Comparison of ENCODE assay signal across 8 cellular contexts in the genomic region with DNA sequence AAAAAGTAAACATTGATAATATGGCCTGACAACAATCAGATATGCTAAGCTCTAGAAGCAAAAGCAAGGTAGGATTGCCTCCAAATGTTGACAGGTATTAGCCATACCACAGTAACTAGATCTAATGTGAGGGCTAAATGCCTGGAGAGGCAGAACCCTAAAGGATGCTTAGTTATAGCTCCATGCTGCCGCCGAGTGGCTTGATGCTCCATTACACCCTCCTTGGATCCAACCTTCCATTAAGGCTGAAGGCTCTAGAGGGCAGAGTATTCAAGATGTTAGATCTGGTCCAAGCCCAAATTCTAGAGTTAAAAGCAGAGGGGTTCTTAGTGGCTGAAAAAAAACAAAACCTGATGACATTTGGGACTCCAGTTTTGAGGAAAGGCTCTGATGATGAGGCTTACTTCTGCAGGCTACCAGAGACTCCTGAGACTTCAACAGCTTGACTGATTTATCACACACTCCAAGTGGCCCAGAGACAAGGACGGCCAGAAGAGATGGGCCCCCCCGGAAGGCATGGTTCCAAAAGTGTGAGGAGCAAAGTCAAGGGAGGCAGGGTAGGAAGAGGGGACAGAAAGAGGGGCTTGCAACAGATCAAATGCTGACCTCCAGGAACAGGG. TPM values are rescaled to one million over a fixed set of nuclear protein-coding genes. Genes with fewer than 3 reads are reported as not detected.
DNase-seq lines count a peak whose midpoint lies in the region; ATAC-seq, FAIRE-seq and TF ChIP-seq lines count a peak whose summit lies in the region.

No MANE protein-coding gene starts in this region.

- no peaks in the 10 kb centered on the region for H3K9me3 Mint-ChIP-seq in HFFc6

- TF ChIP-seq CTCF in GM10248 (IDR thresholded peaks at IDR 0.05; ENCODE audit: control extremely low read depth, extremely low read depth, low read depth, missing control alignments) = peak; percentile 88
- peak; percentile 86 for TF ChIP-seq CTCF in HFFc6 (IDR thresholded peaks at IDR 0.05)
- TF ChIP-seq CTCF in body of pancreas (IDR thresholded peaks at IDR 0.05) = peak; percentile 60 to 90 (median 78)
- TF ChIP-seq CTCF in vagina (IDR thresholded peaks at IDR 0.05) = peak in 1 of 3 experiments; percentile 43

- H3K36me3 ChIP-seq in body of pancreas (replicated peaks in 1 of 2; ENCODE audit: insufficient read depth in 1 of 2, low read depth in 2 of 2) = no peaks in the 10 kb centered on the region
- no peaks in the 10 kb centered on the region for H3K36me3 ChIP-seq in vagina

- WGBS in body of pancreas, 2 donors = 18 to 26% methylated on average over 4 of the region's 4 CpGs

- CTCF ChIA-PET in GM10248 (lab: Yijun Ruan, JAX) = interaction anchor here (0.6 to 4.3 kb wide), 55 partner anchors 9 to 504 kb away, joined by 3 to 85 read pairs (median 4); a partner anchor contains a TSS

- peaks cover 7% of the 10 kb centered on the region for H3K4me1 Mint-ChIP-seq in HFFc6 (ENCODE audit: low read depth)

- FAIRE-seq in TTC549 (lab: Jason Lieb, UNC) = peak; percentile 47

- no peak overlapping the region for H3K27ac Mint-ChIP-seq in HFFc6

- no peaks in the 10 kb centered on the region for H3K36me3 Mint-ChIP-seq in HFFc6 (ENCODE audit: low read depth)

- intact Hi-C loops in body of pancreas (cut with DNase I) (loop anchor here (10.0 kb wide), 1 partner anchor 72 kb away; a partner anchor contains a TSS), vagina (cut with DNase I) (no loop called here)

- H3K9me3 ChIP-seq in body of pancreas (no peaks in the 10 kb centered on the region), vagina (no peaks in the 10 kb centered on the region)

- peak; percentile 90 for ATAC-seq in body of pancreas

- peaks cover 29% of the 10 kb centered on the region for H3K27me3 Mint-ChIP-seq in HFFc6 (ENCODE audit: insufficient read depth)

- POLR2A ChIA-PET in GM10248 (lab: Yijun Ruan, JAX) = interaction anchor here (0.6 kb wide), 1 partner anchor 9 kb away, joined by 3 read pairs; no protein-coding TSS in a partner anchor

- H3K4me3 ChIP-seq in body of pancreas (no peak overlapping the region), vagina (no peak overlapping the region)

- H3K4me3 Mint-ChIP-seq in HFFc6 = no peak overlapping the region

- H3K27ac ChIP-seq in body of pancreas = no peak overlapping the region
- H3K27ac ChIP-seq in vagina = no peak overlapping the region

- TF ChIP-seq POLR2A in body of pancreas (IDR thresholded peaks at IDR 0.05) = no peak
- TF ChIP-seq POLR2A in vagina (IDR thresholded peaks at IDR 0.05) = no peak

- DNase-seq in GM10248 (ENCODE audit: extremely low spot score) = peak; percentile 58
- DNase-seq in HFFc6 = peak; percentile 63
- peak; percentile 63 to 85 for DNase-seq in NCI-H1930 (lab: John Stamatoyannopoulos, UW)
- peak; percentile 71 to 88 (median 80) for DNase-seq in body of pancreas
- DNase-seq in iris pigment epithelial cell (ENCODE audit: low read depth) = peak; percentile 75
- peak; percentile 65 for DNase-seq in stimulated activated CD4-positive, alpha-beta T cell treated with anti-CD3 and anti-CD28 coated beads, Interleukin-1b, Interleukin-23, amount 100 ng/mL, for 48 hours
- no peak for DNase-seq in vagina (ENCODE audit: extremely low spot score in 2 of 2)

- H3K27me3 ChIP-seq in body of pancreas = no peaks in the 10 kb centered on the region
- H3K27me3 ChIP-seq in vagina = no peaks in the 10 kb centered on the region

- H3K4me1 ChIP-seq in body of pancreas (peaks cover 13% of the 10 kb centered on the region), vagina (no peaks in the 10 kb centered on the region)

RNA-seq across cellular contexts. Expression of a gene that starts 21.8 kb away (rescaled TPM):
- not detected for total RNA-seq in HFFc6 (2021; fragmentation: NEBNext Ultra II Directional; extraction: Animal tissue kit (Norgen Biotek cat#: 25700))
- total RNA-seq in body of pancreas (1 to 10 TPM in 1 of 2 donors, not detected in 1; 1.8 TPM), vagina (not detected)

RNA-seq across cellular contexts. Expression of a gene that starts 55.3 kb away (rescaled TPM):
- under 1 TPM in 1 of 6 experiments, not detected in 5; 0.05 TPM for total RNA-seq in HFFc6 (2021; fragmentation: NEBNext Ultra II Directional; extraction: Animal tissue kit (Norgen Biotek cat#: 25700))
- total RNA-seq in body of pancreas = 10 to 100 TPM in 1 of 2 donors, 1 to 10 TPM in 1; 6.3 to 16.1 TPM
- total RNA-seq in vagina = 30.9 TPM

Comparison
In these comparisons a context has a peak if more than half of its experiments do, and no peak if none do; other contexts are left out.
1. DNase-seq: peak in GM10248 (single experiment), HFFc6 (single experiment), NCI-H1930 (2 of 2), body of pancreas (4 of 4), iris pigment epithelial cell (single experiment) and stimulated activated CD4-positive, alpha-beta T cell treated with anti-CD3 and anti-CD28 coated beads, Interleukin-1b, Interleukin-23, amount 100 ng/mL, for 48 hours (single experiment); none in vagina (0 of 2).
2. RNA of a gene that starts 55.3 kb away (total RNA-seq): 30.9 TPM in vagina (single experiment) and 6.3 to 16.1 TPM in body of pancreas; 0.05 TPM in HFFc6; every median in the first group is over 4 times any median in the second.